14 cellular contexts compared by ENCODE assay signal in genomic region chr19:48659768-48660167, GRCh38.
DNase-seq lines count a peak whose midpoint lies in the region; ATAC-seq and TF ChIP-seq lines count a peak whose summit lies in the region.
"Had no signal": no experiment of that assay in that cellular context is flagged by ENCODE, and none has a peak within 500 bp of the region (broad histone marks: within the 10 kb centered on the region; RNA-seq: fewer than 3 reads in every experiment).

No MANE protein-coding gene starts in this region.

- no peak for TF ChIP-seq CTCF in choroid plexus epithelial cell (conservative IDR thresholded peaks at IDR 0.05; ENCODE audit: low read depth, low read length)

- no peaks in the 10 kb centered on the region for H3K9me3 Mint-ChIP-seq in stimulated activated naive B cell treated with anti-CD40 and anti-IgM and Interleukin-4, amounts not matched to agents 10 μg/mL and 1 μg/mL and 100 μg/mL, for 72 hours
- H3K9me3 Mint-ChIP-seq: activated T-helper 17 cell treated with anti-CD3 and anti-CD28 coated beads, Interleukin-2, amount 50 U/mL, for 72 hours had no signal

- DNase-seq in DMS53 (lab: John Stamatoyannopoulos, UW), result peak; percentile 40
- no peak for DNase-seq in DMS53 treated with DMSO at 0.1 percent for 48 hours (lab: John Stamatoyannopoulos, UW; ENCODE audit: unreplicated experiment)
- DNase-seq in NCI-H2196 (lab: John Stamatoyannopoulos, UW; ENCODE audit: unreplicated experiment), result peak; percentile 67
- DNase-seq in choroid plexus epithelial cell (ENCODE audit: low read depth), result peak; percentile 66
- no peak for DNase-seq in stimulated activated naive B cell treated with anti-CD40 and anti-IgM and Interleukin-4, amounts not matched to agents 10 μg/mL and 1 μg/mL and 100 μg/mL, for 72 hours
- DNase-seq in NCI-H2171 (lab: John Stamatoyannopoulos, UW), result no peak
- no peak for DNase-seq in HPDE6-E6E7 (ENCODE audit: extremely low spot score)
- DNase-seq: activated CD4-positive, alpha-beta T cell treated with anti-CD3 and anti-CD28 coated beads for 48 hours; DMS79 treated with DMSO at 0.1 percent for 48 hours; NK-92 treated with Interleukin-12 subunit alpha and Interleukin-12 subunit beta, amount 100 ng/mL, for 24 hours; sigmoid colon had no signal

- peak overlapping the region; percentile 20 for H3K27ac Mint-ChIP-seq in stimulated activated naive B cell treated with anti-CD40 and anti-IgM and Interleukin-4, amounts not matched to agents 10 μg/mL and 1 μg/mL and 100 μg/mL, for 72 hours
- H3K27ac Mint-ChIP-seq: activated T-helper 17 cell treated with anti-CD3 and anti-CD28 coated beads, Interleukin-2, amount 50 U/mL, for 72 hours had no signal

- ATAC-seq in stimulated activated naive B cell treated with anti-CD40 and anti-IgM and Interleukin-4, amounts not matched to agents 10 μg/mL and 1 μg/mL and 100 μg/mL, for 72 hours (replicated peaks), result no peak
- no peak for ATAC-seq in HG02970 (IDR thresholded peaks at IDR 0.05; ENCODE audit: low FRiP score, unreplicated experiment)
- ATAC-seq: activated T-helper 17 cell treated with anti-CD3 and anti-CD28 coated beads, Interleukin-2, amount 50 U/mL, for 72 hours had no signal

- no peak overlapping the region for H3K4me3 Mint-ChIP-seq in stimulated activated naive B cell treated with anti-CD40 and anti-IgM and Interleukin-4, amounts not matched to agents 10 μg/mL and 1 μg/mL and 100 μg/mL, for 72 hours

- no peak overlapping the region for H3K4me3 ChIP-seq in choroid plexus epithelial cell (ENCODE audit: low read depth, low read length)
- H3K4me3 ChIP-seq: sigmoid colon, suprapubic skin had no signal

- H3K27me3 Mint-ChIP-seq in stimulated activated naive B cell treated with anti-CD40 and anti-IgM and Interleukin-4, amounts not matched to agents 10 μg/mL and 1 μg/mL and 100 μg/mL, for 72 hours, result no peaks in the 10 kb centered on the region
- H3K27me3 Mint-ChIP-seq: activated T-helper 17 cell treated with anti-CD3 and anti-CD28 coated beads, Interleukin-2, amount 50 U/mL, for 72 hours had no signal

- H3K4me1 Mint-ChIP-seq in stimulated activated naive B cell treated with anti-CD40 and anti-IgM and Interleukin-4, amounts not matched to agents 10 μg/mL and 1 μg/mL and 100 μg/mL, for 72 hours, result peaks cover 8 to 9% of the 10 kb centered on the region in 2 donors

- H3K36me3 Mint-ChIP-seq in stimulated activated naive B cell treated with anti-CD40 and anti-IgM and Interleukin-4, amounts not matched to agents 10 μg/mL and 1 μg/mL and 100 μg/mL, for 72 hours, result no peaks in the 10 kb centered on the region

Comparison
In these comparisons a context has a peak if more than half of its experiments do, and no peak if none do; other contexts are left out.
1. DNase-seq: peak in DMS53 (single experiment), NCI-H2196 (single experiment) and choroid plexus epithelial cell (single experiment); none in DMS53 treated with DMSO at 0.1 percent for 48 hours (single experiment), stimulated activated naive B cell treated with anti-CD40 and anti-IgM and Interleukin-4, amounts not matched to agents 10 μg/mL and 1 μg/mL and 100 μg/mL, for 72 hours (single experiment), NCI-H2171 (single experiment) and HPDE6-E6E7 (single experiment).